22 cellular contexts compared by ENCODE assay signal in the genomic region with DNA sequence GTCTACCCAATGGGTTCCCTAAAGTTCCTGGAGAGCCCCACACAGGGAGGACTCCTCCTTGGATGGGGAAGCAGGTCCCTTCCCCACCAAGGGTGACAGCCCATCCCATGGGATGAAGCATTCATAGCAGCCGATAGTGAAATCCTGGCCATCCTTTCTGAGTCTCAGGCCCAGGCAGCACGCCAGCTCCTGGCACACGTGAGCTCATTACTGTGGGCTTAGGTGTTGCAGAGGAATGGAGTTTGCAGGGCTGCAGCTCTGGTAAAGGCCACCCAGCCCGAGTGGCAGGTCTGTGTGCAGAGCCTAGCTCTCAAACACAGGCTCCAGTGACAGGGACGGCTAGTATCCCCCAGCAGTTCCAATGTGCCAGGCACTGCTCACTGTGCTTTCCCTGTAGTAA. TPM values are rescaled to one million over a fixed set of nuclear protein-coding genes. Genes with fewer than 3 reads are reported as not detected.
DNase-seq lines count a peak whose midpoint lies in the region; ATAC-seq and TF ChIP-seq lines count a peak whose summit lies in the region.
"Had no signal": no experiment of that assay in that cellular context is flagged by ENCODE, and none has a peak within 500 bp of the region (broad histone marks: within the 10 kb centered on the region; RNA-seq: fewer than 3 reads in every experiment).

No MANE protein-coding gene starts in this region.

- no peak for TF ChIP-seq CTCF in left ventricle myocardium inferior (IDR thresholded peaks at IDR 0.05; ENCODE audit: borderline replicate concordance)

- no peak overlapping the region for H3K4me2 ChIP-seq in neuronal stem cell (ENCODE audit: insufficient read depth, low read length, poor library complexity, severe bottlenecking)
- H3K4me2 ChIP-seq: GM23338 had no signal

- H3K14ac ChIP-seq in neuronal stem cell (ENCODE audit: low read length), result no peak overlapping the region

- H2BK5ac ChIP-seq in neuronal stem cell (ENCODE audit: low read length), result no peak overlapping the region

- intact Hi-C loops in left ventricle myocardium superior (cut with micrococcal nuclease) (no loop called here), left ventricle myocardium inferior (cut with micrococcal nuclease) (no loop called here)

- WGBS in neuronal stem cell (ENCODE audit: extremely low coverage in 2 of 2, insufficient read length in 2 of 2, insufficient replicate concordance in 1 of 2), 2 donors, result no CpG with 5 or more reads among the region's 5 CpGs

- H4K91ac ChIP-seq in neuronal stem cell (ENCODE audit: low read depth, low read length, poor library complexity), result no peak overlapping the region

- H2BK15ac ChIP-seq in neuronal stem cell (ENCODE audit: low read length), result no peak overlapping the region

- no peak overlapping the region for H2AK5ac ChIP-seq in neuronal stem cell (ENCODE audit: low read depth, low read length)

- no peak overlapping the region for H4K8ac ChIP-seq in neuronal stem cell (ENCODE audit: low read depth, low read length)

- H3K27ac ChIP-seq in left ventricle myocardium inferior (replicated peaks), result no peak overlapping the region
- peak overlapping the region; percentile 41 for H3K27ac ChIP-seq in cingulate gyrus (ENCODE audit: low read depth, low read length)
- no peak overlapping the region for H3K27ac ChIP-seq in neuronal stem cell (replicated peaks; ENCODE audit: low read length)
- H3K27ac ChIP-seq: C4-2B had no signal

- H3K9ac ChIP-seq in neuronal stem cell (ENCODE audit: low read depth, low read length, poor library complexity), result no peak overlapping the region

- H3K4me1 ChIP-seq in left ventricle myocardium inferior (peaks cover 28% of the 10 kb centered on the region), neuronal stem cell (ENCODE audit: control insufficient read depth in 2 of 2, insufficient read depth in 1 of 2, low read depth in 1 of 2, low read length in 2 of 2) (no peaks in the 10 kb centered on the region)

- H3K4me3 ChIP-seq in left ventricle myocardium inferior (no peak overlapping the region), neuronal stem cell (ENCODE audit: low read length in 2 of 2) (no peak overlapping the region)
- H3K4me3 ChIP-seq: GM23338 had no signal

- H3K23ac ChIP-seq in neuronal stem cell (ENCODE audit: low read depth, low read length, poor library complexity), result no peak overlapping the region

- no peak overlapping the region for H2AFZ ChIP-seq in neuronal stem cell (ENCODE audit: low read length)
- H2AFZ ChIP-seq: GM23338 had no signal

- ATAC-seq in left ventricle myocardium superior, result peak; percentile 51
- ATAC-seq: GM23338, PC-3, SK-N-SH treated with all-trans-retinoic acid at 6 μM for 48 hours had no signal

- H3K36me3 ChIP-seq in left ventricle myocardium inferior, result peaks cover 16% of the 10 kb centered on the region
- H3K36me3 ChIP-seq in neuronal stem cell (replicated peaks in 1 of 2; ENCODE audit: control insufficient read depth in 2 of 2, insufficient read depth in 2 of 2, low read length in 2 of 2), result peaks cover 0 to 4% of the 10 kb centered on the region in 2 donors

- H3K4ac ChIP-seq in neuronal stem cell (ENCODE audit: low read length), result no peak overlapping the region

- no peak overlapping the region for H2BK120ac ChIP-seq in neuronal stem cell (ENCODE audit: low read depth, low read length)

- H3K9me3 ChIP-seq in left ventricle myocardium inferior (replicated peaks) (no peaks in the 10 kb centered on the region), neuronal stem cell (replicated peaks in 1 of 2; ENCODE audit: control insufficient read depth in 2 of 2, insufficient read depth in 1 of 2, low read depth in 1 of 2, low read length in 2 of 2) (no peaks in the 10 kb centered on the region)

- peak overlapping the region; percentile 3 for H3K18ac ChIP-seq in neuronal stem cell (ENCODE audit: low read length)

- no peak overlapping the region for H2BK12ac ChIP-seq in neuronal stem cell (ENCODE audit: low read length)

- DNase-seq in left ventricle myocardium superior (no peak), left ventricle myocardium inferior (no peak), neuronal stem cell (ENCODE audit: low spot score) (no peak), NCI-H1105 (lab: John Stamatoyannopoulos, UW) (no peak), NCI-H510A treated with DMSO at 0.1 percent for 48 hours (lab: John Stamatoyannopoulos, UW) (no peak)
- no peak for DNase-seq in activated CD4-positive, CD25-positive, alpha-beta regulatory T cell (lab: John Stamatoyannopoulos, UW)
- DNase-seq: DMS53, GF-D8, HCEC 1CT, KG1, NCI-H1092, NCI-H1436 treated with DMSO at 0.1 percent for 48 hours, NCI-H2029, NCI-H226, NCI-H524, NCI-H774, PC-3, SIG-M5 had no signal

- H3K27me3 ChIP-seq in left ventricle myocardium inferior (ENCODE audit: low read depth) (no peaks in the 10 kb centered on the region), neuronal stem cell (ENCODE audit: control insufficient read depth in 3 of 3, insufficient read depth in 3 of 3, low read depth in 1 of 3, low read length in 3 of 3) (no peaks in the 10 kb centered on the region)

- H3K79me1 ChIP-seq in neuronal stem cell (ENCODE audit: low read depth, low read length), result no peaks in the 10 kb centered on the region

RNA-seq across cellular contexts. Expression of a gene that starts 31.0 kb away (rescaled TPM):
- total RNA-seq in left ventricle myocardium superior (18.1 TPM), left ventricle myocardium inferior (25.5 TPM)
- polyA plus RNA-seq in neuronal stem cell (2013, experiment 1 of 2), result 8.4 TPM
- polyA plus RNA-seq in neuronal stem cell (2013, experiment 2 of 2), result 8.4 TPM
